ENCODE assay signal across 8 cellular contexts in genomic region chr16:29975811-29976511, GRCh38. TPM values are rescaled to one million over a fixed set of nuclear protein-coding genes. Genes with fewer than 3 reads are reported as not detected.
A peak's percentile ranks its signal among the peaks of the same experiment; 100 is the strongest.
DNase-seq lines count a peak whose midpoint lies in the region; ATAC-seq and TF ChIP-seq lines count a peak whose summit lies in the region.

No MANE protein-coding gene starts in this region.

- peaks cover 7 to 67% of the 10 kb centered on the region in 2 experiments for H3K79me1 ChIP-seq in IMR-90 (ENCODE audit: low read depth in 1 of 2, low read length in 2 of 2)

- H3K18ac ChIP-seq in IMR-90 (ENCODE audit: low read depth, low read length), result no peak overlapping the region

- H3K9ac ChIP-seq in IMR-90 (ENCODE audit: low read depth, low read length), result peak overlapping the region; percentile 94

- TF ChIP-seq RAD21 in IMR-90 (IDR thresholded peaks at IDR 0.05; ENCODE audit: low read length), result no peak

- DNase-seq in AG08396 (ENCODE audit: low spot score), result peak; percentile 12
- no peak for DNase-seq in IMR-90
- peak; percentile 31 for DNase-seq in cerebellum (ENCODE audit: low spot score)
- no peak for DNase-seq in SIG-M5 (lab: John Stamatoyannopoulos, UW)
- DNase-seq in NCI-H226, result no peak
- no peak for DNase-seq in activated naive CD4-positive, alpha-beta T cell treated with anti-CD3 and anti-CD28 coated beads, Interleukin-2, amount 50 U/mL, for 72 hours (ENCODE audit: low spot score in 2 of 2)

- no peak overlapping the region for H3K56ac ChIP-seq in IMR-90 (ENCODE audit: extremely low read depth, insufficient read depth, low read length)

- H4K5ac ChIP-seq in IMR-90 (ENCODE audit: low read depth, low read length), result no peak overlapping the region

- H3K27ac Mint-ChIP-seq in activated naive CD4-positive, alpha-beta T cell treated with anti-CD3 and anti-CD28 coated beads, Interleukin-2, amount 50 U/mL, for 72 hours, result peak overlapping the region in 1 of 2 donors; percentile 93

- H2BK15ac ChIP-seq in IMR-90 (ENCODE audit: low read depth, low read length), result no peak overlapping the region

- H2AFZ ChIP-seq in IMR-90 (replicated peaks; ENCODE audit: low read length, poor library complexity), result no peak overlapping the region

- in situ Hi-C loops in IMR-90 (cut with MboI; ENCODE audit: low sequenced_read_pairs), result no loop called here

- H2AK9ac ChIP-seq in IMR-90 (replicated peaks; ENCODE audit: low read depth, low read length, poor library complexity), result no peak overlapping the region

- no peak overlapping the region for H4K8ac ChIP-seq in IMR-90 (ENCODE audit: low read depth in 2 of 2, low read length in 2 of 2)

- no peak overlapping the region for H4K91ac ChIP-seq in IMR-90 (ENCODE audit: insufficient read depth, low read depth, low read length)

- no peak overlapping the region for H2BK5ac ChIP-seq in IMR-90 (ENCODE audit: low read depth, low read length, poor library complexity, severe bottlenecking)

- H3K9me3 ChIP-seq in IMR-90 (ENCODE audit: control insufficient read depth, insufficient read depth, low read length) (no peaks in the 10 kb centered on the region), muscle layer of duodenum (ENCODE audit: control insufficient read depth in 1 of 2, low read length in 2 of 2) (no peaks in the 10 kb centered on the region)

- H2BK20ac ChIP-seq in IMR-90 (ENCODE audit: low read depth, low read length), result no peak overlapping the region

- 40% methylated on average over 1 of the region's 6 CpGs; no CpG with 5 or more reads in 1 of the 2 experiments for WGBS in IMR-90 (ENCODE audit: extremely low coverage in 2 of 2, insufficient read length in 1 of 2), 2 experiments

- no peak for TF ChIP-seq CTCF in IMR-90 (conservative IDR thresholded peaks at IDR 0.05; ENCODE audit: low read depth, low read length)

- H2BK120ac ChIP-seq in IMR-90 (ENCODE audit: low read depth, low read length), result no peak overlapping the region

- CTCF ChIA-PET in IMR-90 (lab: Yijun Ruan, JAX), result no interaction called here

- H3K4me3 ChIP-seq in IMR-90 (ENCODE audit: insufficient read depth, low read depth, low read length) (peak overlapping the region; percentile 69), muscle layer of duodenum (ENCODE audit: low read depth in 1 of 2, low read length in 2 of 2) (peak overlapping the region; percentile 91 to 92)

- POLR2A ChIA-PET in IMR-90 (lab: Charles Lee; ENCODE audit: unreplicated experiment), result interaction anchor here (0.5 kb wide), 1 partner anchor 1069 kb away, joined by 3 read pairs; no protein-coding TSS in a partner anchor

- H2AK5ac ChIP-seq in IMR-90 (ENCODE audit: low read depth, low read length), result no peak overlapping the region

- ATAC-seq in IMR-90 (ENCODE audit: low read depth) (no peak), GM21619 (IDR thresholded peaks at IDR 0.05; ENCODE audit: unreplicated experiment) (no peak)
- no peak for ATAC-seq in activated naive CD4-positive, alpha-beta T cell treated with anti-CD3 and anti-CD28 coated beads, Interleukin-2, amount 50 U/mL, for 72 hours

- H3K4me2 ChIP-seq in IMR-90 (ENCODE audit: low read depth, low read length), result peak overlapping the region; percentile 91

- peaks cover 44% of the 10 kb centered on the region for H4K20me1 ChIP-seq in IMR-90 (ENCODE audit: insufficient read depth, low read length)

- no peak overlapping the region for H3K4ac ChIP-seq in IMR-90 (ENCODE audit: low read depth, low read length)

- dilution Hi-C loops in IMR-90 (cut with HindIII; ENCODE audit: low sequenced_read_pairs, unreplicated experiment), result no loop called here

- BruUV-seq in IMR-90 (replicated peaks; lab: Mats Ljungman, UMichigan), result no TSS peak

- H3K14ac ChIP-seq in IMR-90 (replicated peaks; ENCODE audit: low read depth, low read length), result 0 out of 2 replicates have a peak overlapping the region, but pooled peaks have one; percentile 5

- peaks cover 32% of the 10 kb centered on the region for H3K36me3 ChIP-seq in IMR-90 (ENCODE audit: control insufficient read depth, insufficient read depth, low read length)
- peaks cover 31 to 37% of the 10 kb centered on the region in 2 donors for H3K36me3 ChIP-seq in muscle layer of duodenum (ENCODE audit: control insufficient read depth in 1 of 2, insufficient read depth in 2 of 2, low read length in 2 of 2)

- H3K27me3 ChIP-seq in IMR-90 (ENCODE audit: control insufficient read depth, insufficient read depth, low read length), result no peaks in the 10 kb centered on the region
- H3K27me3 ChIP-seq in muscle layer of duodenum (ENCODE audit: low read depth, low read length), result no peaks in the 10 kb centered on the region

- H3K9me1 ChIP-seq in IMR-90 (ENCODE audit: insufficient read depth, low read length), result peaks cover 28% of the 10 kb centered on the region

- peaks cover 22 to 29% of the 10 kb centered on the region in 2 donors for H3K36me3 Mint-ChIP-seq in activated naive CD4-positive, alpha-beta T cell treated with anti-CD3 and anti-CD28 coated beads, Interleukin-2, amount 50 U/mL, for 72 hours

- no peak overlapping the region for H3K27ac ChIP-seq in IMR-90 (ENCODE audit: insufficient read depth, low read length)
- peak overlapping the region; percentile 88 for H3K27ac ChIP-seq in muscle layer of duodenum (ENCODE audit: low read length)

- intact Hi-C loops in IMR-90 (cut with micrococcal nuclease), result no loop called here

- H3K23ac ChIP-seq in IMR-90 (ENCODE audit: low read depth, low read length), result peak overlapping the region; percentile 99

- peaks cover 7 to 8% of the 10 kb centered on the region in 2 donors for H3K9me3 Mint-ChIP-seq in activated naive CD4-positive, alpha-beta T cell treated with anti-CD3 and anti-CD28 coated beads, Interleukin-2, amount 50 U/mL, for 72 hours

- H3K4me1 ChIP-seq in IMR-90 (ENCODE audit: control insufficient read depth, insufficient read depth, low read length) (peaks cover 13% of the 10 kb centered on the region; the same call in 1 of the 2 replicates), muscle layer of duodenum (ENCODE audit: control insufficient read depth in 1 of 2, insufficient read depth in 2 of 2, low read length in 2 of 2) (peaks cover 19 to 26% of the 10 kb centered on the region in 2 donors)

- no peak for TF ChIP-seq POLR2A in IMR-90 (IDR thresholded peaks at IDR 0.05; ENCODE audit: low read depth, low read length)

TF ChIP-seq in IMR-90, 13 proteins besides CTCF, POLR2A, EP300 and RAD21 (continues in another document):
- no peak for TF ChIP-seq MAFK (IDR thresholded peaks at IDR 0.05; ENCODE audit: low read depth, low read length)
- TF ChIP-seq CEBPB (IDR thresholded peaks at IDR 0.05; ENCODE audit: low read depth, low read length), result no peak
- TF ChIP-seq MXI1 (IDR thresholded peaks at IDR 0.05; ENCODE audit: borderline replicate concordance, low read depth, low read length), result no peak
- no peak for TF ChIP-seq MAZ (IDR thresholded peaks at IDR 0.05; ENCODE audit: borderline replicate concordance, low read depth, low read length)
- no peak for TF ChIP-seq CHD1 (IDR thresholded peaks at IDR 0.05; ENCODE audit: low read depth, low read length)
- no peak for TF ChIP-seq ELK1 (IDR thresholded peaks at IDR 0.05; ENCODE audit: borderline replicate concordance, low read depth, low read length)
- no peak for TF ChIP-seq BHLHE40 (IDR thresholded peaks at IDR 0.05; ENCODE audit: low read depth, low read length)
- no peak for TF ChIP-seq FOS (IDR thresholded peaks at IDR 0.05; ENCODE audit: low read depth, low read length)

RNA-seq across cellular contexts. Expression of gene TAOK2, which starts 2.3 kb away (rescaled TPM):
- 31.7 and 32.8 TPM in 2 replicates for total RNA-seq in IMR-90 (2012; rRNA removed)
- 23.0 and 26.4 TPM in 2 replicates for polyA plus RNA-seq in IMR-90 (2012; rRNA removed)
- polyA plus RNA-seq in IMR-90 (2012; cell fraction: cytosol; rRNA removed), result 19.4 and 23.3 TPM in 2 replicates
- 59.5 and 117 TPM in 2 replicates for polyA plus RNA-seq in IMR-90 (2012; cell fraction: nucleus; rRNA removed; ENCODE audit: low replicate concordance)
- 36.0 TPM for total RNA-seq in cerebellum
- total RNA-seq in activated naive CD4-positive, alpha-beta T cell treated with anti-CD3 and anti-CD28 coated beads, Interleukin-2, amount 50 U/mL, for 72 hours, result 10 to 100 TPM; 29.6 to 52.7 TPM

RNA-seq across cellular contexts. Expression of gene TMEM219, which starts 14.1 kb away (rescaled TPM):
- total RNA-seq in IMR-90 (2012; rRNA removed), result 44.2 and 47.0 TPM in 2 replicates
- polyA plus RNA-seq in IMR-90 (2012; rRNA removed), result 94.3 and 95.3 TPM in 2 replicates
- polyA plus RNA-seq in IMR-90 (2012; cell fraction: cytosol; rRNA removed), result 99.2 and 135 TPM in 2 replicates
- polyA plus RNA-seq in IMR-90 (2012; cell fraction: nucleus; rRNA removed; ENCODE audit: low replicate concordance), result 191 TPM in 2 replicates
- total RNA-seq in cerebellum, result 19.1 TPM
- 10 to 100 TPM; 52.5 to 63.8 TPM for total RNA-seq in activated naive CD4-positive, alpha-beta T cell treated with anti-CD3 and anti-CD28 coated beads, Interleukin-2, amount 50 U/mL, for 72 hours

RNA-seq across cellular contexts. Expression of gene HIRIP3, which starts 19.5 kb away (rescaled TPM):
- 5.0 and 5.8 TPM in 2 replicates for total RNA-seq in IMR-90 (2012; rRNA removed)
- polyA plus RNA-seq in IMR-90 (2012; rRNA removed), result 10.5 and 13.7 TPM in 2 replicates
- 10.9 and 18.2 TPM in 2 replicates for polyA plus RNA-seq in IMR-90 (2012; cell fraction: cytosol; rRNA removed)
- polyA plus RNA-seq in IMR-90 (2012; cell fraction: nucleus; rRNA removed; ENCODE audit: low replicate concordance), result 4.6 and 5.7 TPM in 2 replicates
- total RNA-seq in cerebellum, result 12.1 TPM
- total RNA-seq in activated naive CD4-positive, alpha-beta T cell treated with anti-CD3 and anti-CD28 coated beads, Interleukin-2, amount 50 U/mL, for 72 hours, result 10 to 100 TPM; 30.1 to 38.7 TPM

RNA-seq across cellular contexts. Expression of gene INO80E, which starts 20.1 kb away (rescaled TPM):
- total RNA-seq in IMR-90 (2012; rRNA removed) (42.1 and 42.8 TPM in 2 replicates), cerebellum (21.8 TPM)
- polyA plus RNA-seq in IMR-90 (2012; rRNA removed), result 40.9 and 46.5 TPM in 2 replicates
- 45.5 and 51.0 TPM in 2 replicates for polyA plus RNA-seq in IMR-90 (2012; cell fraction: cytosol; rRNA removed)
- 91.7 and 205 TPM in 2 replicates for polyA plus RNA-seq in IMR-90 (2012; cell fraction: nucleus; rRNA removed; ENCODE audit: low replicate concordance)
- total RNA-seq in activated naive CD4-positive, alpha-beta T cell treated with anti-CD3 and anti-CD28 coated beads, Interleukin-2, amount 50 U/mL, for 72 hours, result 10 to 100 TPM; 85.3 to 90.7 TPM

RNA-seq across cellular contexts. Expression of gene DOC2A, which starts 34.9 kb away (rescaled TPM):
- total RNA-seq in IMR-90 (2012; rRNA removed) (under 0.01 TPM in 1 of 2 replicates, not detected in the other), cerebellum (6.2 TPM)
- polyA plus RNA-seq in IMR-90 (2012; rRNA removed), result 0.48 and 0.50 TPM in 2 replicates
- 0.37 and 0.68 TPM in 2 replicates for polyA plus RNA-seq in IMR-90 (2012; cell fraction: cytosol; rRNA removed)
- polyA plus RNA-seq in IMR-90 (2012; cell fraction: nucleus; rRNA removed; ENCODE audit: low replicate concordance), result 6.0 and 7.2 TPM in 2 replicates
- total RNA-seq in activated naive CD4-positive, alpha-beta T cell treated with anti-CD3 and anti-CD28 coated beads, Interleukin-2, amount 50 U/mL, for 72 hours, result 1 to 10 TPM in 1 of 2 donors, under 1 TPM in 1; 0.80 to 2.0 TPM

Comparison
In these comparisons a context has a peak if more than half of its experiments do, and no peak if none do; other contexts are left out.
1. DNase-seq: peak in AG08396 (single experiment) and cerebellum (single experiment); none in IMR-90 (single experiment), SIG-M5 (single experiment), NCI-H226 (single experiment) and activated naive CD4-positive, alpha-beta T cell treated with anti-CD3 and anti-CD28 coated beads, Interleukin-2, amount 50 U/mL, for 72 hours (0 of 2).